11 cellular contexts compared by ENCODE assay signal in genomic region chrX:153495362-153495751, GRCh38. TPM values are rescaled to one million over a fixed set of nuclear protein-coding genes. Genes with fewer than 3 reads are reported as not detected.
DNase-seq lines count a peak whose midpoint lies in the region; ATAC-seq and TF ChIP-seq lines count a peak whose summit lies in the region.
"Had no signal": no experiment of that assay in that cellular context is flagged by ENCODE, and none has a peak within 500 bp of the region (broad histone marks: within the 10 kb centered on the region; RNA-seq: fewer than 3 reads in every experiment).

No MANE protein-coding gene starts in this region.

- no TSS peak for BruUV-seq in Caco-2 (replicated peaks; lab: Mats Ljungman, UMichigan)

- CTCF ChIA-PET in Caco-2 (lab: Charles Lee) = interaction anchor here (2.0 to 2.1 kb wide), 2 partner anchors 24 to 34 kb away, joined by 11 to 16 read pairs; partner anchors contain the start of gene HAUS7

- ATAC-seq in heart left ventricle = peak in 2 of 4 donors; percentile 18 to 36
- ATAC-seq in natural killer cell treated with Interleukin-12 subunit alpha and Interleukin-12 subunit beta and Interleukin-15 and Interleukin-18, amount 100 ng/mL, for 72 hours = no peak
- ATAC-seq in GM19455 (IDR thresholded peaks at IDR 0.05; ENCODE audit: unreplicated experiment) = no peak
- ATAC-seq: activated CD8-positive, alpha-beta T cell treated with anti-CD3 and anti-CD28 coated beads, Interleukin-2, amount 10 ng/mL, durations not matched to agents 7 days and 5 days had no signal

- no peak for TF ChIP-seq POLR2A in heart left ventricle (IDR thresholded peaks at IDR 0.05)

- TF ChIP-seq CTCF in Caco-2 (IDR thresholded peaks at IDR 0.05; ENCODE audit: insufficient read depth in 1 of 2, low read depth in 1 of 2, low read length in 1 of 2, severe bottlenecking in 1 of 2, unreplicated experiment in 1 of 2) = no peak
- no peak for TF ChIP-seq CTCF in ascending aorta (IDR thresholded peaks at IDR 0.05)
- no peak for TF ChIP-seq CTCF in heart left ventricle (IDR thresholded peaks at IDR 0.05)

- no peaks in the 10 kb centered on the region for H3K9me3 Mint-ChIP-seq in Caco-2 (ENCODE audit: unreplicated experiment)
- no peaks in the 10 kb centered on the region for H3K9me3 Mint-ChIP-seq in natural killer cell treated with Interleukin-12 subunit alpha and Interleukin-12 subunit beta and Interleukin-15 and Interleukin-18, amount 100 ng/mL, for 72 hours

- POLR2A ChIA-PET in Caco-2 (lab: Charles Lee) = no interaction called here

- H3K9me3 ChIP-seq in Caco-2 (no peaks in the 10 kb centered on the region), ascending aorta (no peaks in the 10 kb centered on the region), heart left ventricle (no peaks in the 10 kb centered on the region), HAP-1 (no peaks in the 10 kb centered on the region)
- H3K9me3 ChIP-seq: body of pancreas had no signal

- H3K4me3 ChIP-seq in Caco-2 (ENCODE audit: low read depth, low read length) (no peak overlapping the region), ascending aorta (peak overlapping the region; percentile 48 to 75), heart left ventricle (peak overlapping the region in 11 of 12 donors; percentile 38 to 66 (median 51)), rectal smooth muscle tissue (ENCODE audit: low read length) (peak overlapping the region; percentile 33), HAP-1 (no peak overlapping the region)
- H3K4me3 ChIP-seq: body of pancreas had no signal

- 30 to 70% (median 40%) methylated on average over 15 to 17 of the region's 17 CpGs for WGBS in heart left ventricle, 4 donors

- H3K4me1 ChIP-seq in Caco-2 (peaks cover 9% of the 10 kb centered on the region), ascending aorta (peaks cover 14 to 22% of the 10 kb centered on the region in 2 donors), heart left ventricle (peaks cover 0 to 21% (median 0%) of the 10 kb centered on the region in 12 donors), rectal smooth muscle tissue (ENCODE audit: control insufficient read depth, insufficient read depth, low read length) (no peaks in the 10 kb centered on the region), HAP-1 (no peaks in the 10 kb centered on the region)
- H3K4me1 ChIP-seq: body of pancreas had no signal

- H3K4me3 Mint-ChIP-seq in Caco-2 (ENCODE audit: unreplicated experiment) = peak overlapping the region; percentile 45
- no peak overlapping the region for H3K4me3 Mint-ChIP-seq in natural killer cell treated with Interleukin-12 subunit alpha and Interleukin-12 subunit beta and Interleukin-15 and Interleukin-18, amount 100 ng/mL, for 72 hours
- H3K4me3 Mint-ChIP-seq: activated CD8-positive, alpha-beta T cell treated with anti-CD3 and anti-CD28 coated beads, Interleukin-2, amount 10 ng/mL, durations not matched to agents 7 days and 5 days had no signal

- H3K27ac ChIP-seq in ascending aorta (peak overlapping the region; percentile 76 to 87), heart left ventricle (peak overlapping the region in 10 of 12 donors; percentile 46 to 87 (median 70)), rectal smooth muscle tissue (ENCODE audit: low read depth, low read length) (no peak overlapping the region)
- H3K27ac ChIP-seq: body of pancreas had no signal

- DNase-seq in Caco-2 (no peak), ascending aorta (ENCODE audit: low spot score in 2 of 2) (peak in 1 of 2 donors; percentile 77), heart left ventricle (peak in 1 of 5 donors; percentile 51), HAP-1 (ENCODE audit: low spot score in 2 of 2) (no peak)
- no peak for DNase-seq in natural killer cell treated with Interleukin-12 subunit alpha and Interleukin-12 subunit beta and Interleukin-15 and Interleukin-18, amount 100 ng/mL, for 72 hours (ENCODE audit: low spot score)
- DNase-seq in activated CD4-positive, CD25-positive, alpha-beta regulatory T cell (lab: John Stamatoyannopoulos, UW) = no peak
- DNase-seq: activated CD8-positive, alpha-beta T cell treated with anti-CD3 and anti-CD28 coated beads, Interleukin-2, amount 10 ng/mL, durations not matched to agents 7 days and 5 days; DND-41 had no signal

- H3K36me3 ChIP-seq in Caco-2 (ENCODE audit: control insufficient read depth, insufficient read depth, low read length) = no peaks in the 10 kb centered on the region
- no peaks in the 10 kb centered on the region for H3K36me3 ChIP-seq in ascending aorta
- no peaks in the 10 kb centered on the region for H3K36me3 ChIP-seq in heart left ventricle
- H3K36me3 ChIP-seq in rectal smooth muscle tissue (ENCODE audit: control insufficient read depth, insufficient read depth, low read length) = no peaks in the 10 kb centered on the region
- no peaks in the 10 kb centered on the region for H3K36me3 ChIP-seq in HAP-1 (replicated peaks)

- H3K27ac Mint-ChIP-seq in Caco-2 (ENCODE audit: unreplicated experiment) = peak overlapping the region; percentile 27
- H3K27ac Mint-ChIP-seq in natural killer cell treated with Interleukin-12 subunit alpha and Interleukin-12 subunit beta and Interleukin-15 and Interleukin-18, amount 100 ng/mL, for 72 hours = no peak overlapping the region
- H3K27ac Mint-ChIP-seq: activated CD8-positive, alpha-beta T cell treated with anti-CD3 and anti-CD28 coated beads, Interleukin-2, amount 10 ng/mL, durations not matched to agents 7 days and 5 days had no signal

- H3K27me3 ChIP-seq in Caco-2 (replicated peaks; ENCODE audit: control insufficient read depth, insufficient read depth, low read length) = no peaks in the 10 kb centered on the region
- H3K27me3 ChIP-seq in ascending aorta = no peaks in the 10 kb centered on the region
- peaks cover 0 to 14% (median 0%) of the 10 kb centered on the region in 9 donors for H3K27me3 ChIP-seq in heart left ventricle
- H3K27me3 ChIP-seq in rectal smooth muscle tissue (ENCODE audit: control insufficient read depth, insufficient read depth, low read length) = no peaks in the 10 kb centered on the region
- H3K27me3 ChIP-seq in HAP-1 (ENCODE audit: low read depth) = no peaks in the 10 kb centered on the region
- H3K27me3 ChIP-seq: body of pancreas had no signal

- no peaks in the 10 kb centered on the region for H3K36me3 Mint-ChIP-seq in Caco-2 (ENCODE audit: insufficient read depth, unreplicated experiment)
- H3K36me3 Mint-ChIP-seq in natural killer cell treated with Interleukin-12 subunit alpha and Interleukin-12 subunit beta and Interleukin-15 and Interleukin-18, amount 100 ng/mL, for 72 hours = no peaks in the 10 kb centered on the region

- H3K4me1 Mint-ChIP-seq in Caco-2 (ENCODE audit: low read depth, unreplicated experiment) = no peaks in the 10 kb centered on the region
- no peaks in the 10 kb centered on the region for H3K4me1 Mint-ChIP-seq in natural killer cell treated with Interleukin-12 subunit alpha and Interleukin-12 subunit beta and Interleukin-15 and Interleukin-18, amount 100 ng/mL, for 72 hours (ENCODE audit: low read depth in 2 of 2)

- intact Hi-C loops in Caco-2 (cut with micrococcal nuclease; ENCODE audit: unreplicated experiment) = loop anchor here (1.0 kb wide), 1 partner anchor 25 kb away; the partner anchor contains the start of gene HAUS7
- intact Hi-C loops in ascending aorta (cut with DNase I) = loop anchor here (1.0 kb wide), 1 partner anchor 24 kb away; no protein-coding TSS in a partner anchor
- intact Hi-C loops in heart left ventricle (cut with DNase I) = loop anchor here in 2 of 10 donors (2.0 kb wide), 1 partner anchor 25 kb away; the partner anchor contains the start of gene HAUS7 (in 2 of the 2)

- H3K9ac ChIP-seq in rectal smooth muscle tissue (ENCODE audit: low read length) = no peak overlapping the region

- H3K27me3 Mint-ChIP-seq in Caco-2 (ENCODE audit: insufficient read depth, unreplicated experiment) = no peaks in the 10 kb centered on the region
- peaks cover 0 to 3% of the 10 kb centered on the region in 2 donors for H3K27me3 Mint-ChIP-seq in natural killer cell treated with Interleukin-12 subunit alpha and Interleukin-12 subunit beta and Interleukin-15 and Interleukin-18, amount 100 ng/mL, for 72 hours

- in situ Hi-C loops in HAP-1 (cut with MboI; ENCODE audit: low sequenced_read_pairs) = no loop called here

RNA-seq across cellular contexts. Expression of gene BGN, which starts 0.6 kb away (rescaled TPM):
- 9.0 and 9.9 TPM in 2 replicates for total RNA-seq in Caco-2 (2022)
- 1,387 TPM for total RNA-seq in ascending aorta
- total RNA-seq in heart left ventricle = 100 to 1,000 TPM in 2 of 9 donors, 10 to 100 TPM in 7; 55.7 to 264 (median 76.9) TPM
- polyA plus RNA-seq in heart left ventricle = 10 to 100 TPM; 57.9 to 86.3 TPM
- not detected for total RNA-seq in natural killer cell treated with Interleukin-12 subunit alpha and Interleukin-12 subunit beta and Interleukin-15 and Interleukin-18, amount 100 ng/mL, for 72 hours
- total RNA-seq: activated CD8-positive, alpha-beta T cell treated with anti-CD3 and anti-CD28 coated beads, Interleukin-2, amount 10 ng/mL, durations not matched to agents 7 days and 5 days had no signal

RNA-seq across cellular contexts. Expression of gene ATP2B3, which starts 22.1 kb away (rescaled TPM):
- total RNA-seq in Caco-2 (2022) (not detected in 2 replicates), ascending aorta (0.32 TPM), heart left ventricle (under 1 TPM in 1 of 9 donors, not detected in 8; 0.12 TPM)
- polyA plus RNA-seq in heart left ventricle = not detected
- not detected for total RNA-seq in natural killer cell treated with Interleukin-12 subunit alpha and Interleukin-12 subunit beta and Interleukin-15 and Interleukin-18, amount 100 ng/mL, for 72 hours
- total RNA-seq: activated CD8-positive, alpha-beta T cell treated with anti-CD3 and anti-CD28 coated beads, Interleukin-2, amount 10 ng/mL, durations not matched to agents 7 days and 5 days; body of pancreas had no signal

RNA-seq across cellular contexts. Expression of gene HAUS7, which starts 25.0 kb away (rescaled TPM):
- total RNA-seq in Caco-2 (2022) = 34.0 and 36.9 TPM in 2 replicates
- total RNA-seq in ascending aorta = 22.5 TPM
- total RNA-seq in heart left ventricle = 10 to 100 TPM; 15.3 to 28.2 (median 19.5) TPM
- polyA plus RNA-seq in heart left ventricle = 10 to 100 TPM; 23.9 to 25.8 TPM
- 10 to 100 TPM; 39.0 to 70.6 TPM for total RNA-seq in natural killer cell treated with Interleukin-12 subunit alpha and Interleukin-12 subunit beta and Interleukin-15 and Interleukin-18, amount 100 ng/mL, for 72 hours

RNA-seq across cellular contexts. Expression of gene TREX2, which starts 49.5 kb away (rescaled TPM):
- total RNA-seq in Caco-2 (2022) (0.60 and 0.61 TPM in 2 replicates), ascending aorta (0.21 TPM), heart left ventricle (under 1 TPM in 6 of 9 donors, not detected in 3; 0.22 to 0.48 (median 0.29) TPM)
- polyA plus RNA-seq in heart left ventricle = under 1 TPM; 0.23 to 0.32 TPM
- 1 to 10 TPM; 1.4 to 4.5 TPM for total RNA-seq in natural killer cell treated with Interleukin-12 subunit alpha and Interleukin-12 subunit beta and Interleukin-15 and Interleukin-18, amount 100 ng/mL, for 72 hours

Comparison
In these comparisons a context has a peak if more than half of its experiments do, and no peak if none do; other contexts are left out.
1. H3K4me3 ChIP-seq: peak in ascending aorta (2 of 2), heart left ventricle (11 of 12) and rectal smooth muscle tissue (single experiment); none in Caco-2 (single experiment) and HAP-1 (single experiment).
2. RNA of gene BGN, which starts 0.6 kb away (total RNA-seq): 1,387 TPM in ascending aorta (single experiment), 55.7 to 264 TPM in heart left ventricle and 9.0 to 9.9 TPM in Caco-2; not detected in natural killer cell treated with Interleukin-12 subunit alpha and Interleukin-12 subunit beta and Interleukin-15 and Interleukin-18, amount 100 ng/mL, for 72 hours; every median in the first group is over 10 times any median in the second.